ENCODE assay signal across 14 cellular contexts in the genomic region with DNA sequence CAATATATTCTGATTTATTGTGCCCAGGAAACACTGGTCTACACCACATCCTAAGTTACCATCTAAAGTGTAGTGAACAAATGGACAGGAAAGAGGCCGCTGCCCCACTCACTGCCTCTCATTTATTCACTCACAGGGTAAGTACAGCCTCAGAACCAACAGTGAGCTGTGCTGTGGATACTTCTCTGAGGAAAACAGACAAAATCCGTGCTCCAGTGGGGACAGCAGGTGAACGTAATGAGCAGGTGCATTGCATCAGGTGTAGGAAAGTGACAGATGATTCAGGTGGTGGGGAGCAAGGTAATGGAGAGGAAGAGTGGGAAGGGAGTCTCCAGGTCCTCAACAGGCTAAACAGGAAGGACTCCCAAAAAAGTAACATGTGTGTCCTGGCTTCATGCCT. TPM values are rescaled to one million over a fixed set of nuclear protein-coding genes. Genes with fewer than 3 reads are reported as not detected.
"Had no signal": no experiment of that assay in that cellular context is flagged by ENCODE, and none has a peak within 500 bp of the region (broad histone marks: within the 10 kb centered on the region; RNA-seq: fewer than 3 reads in every experiment).

No MANE protein-coding gene starts in this region.

- H3K9me3 Mint-ChIP-seq: activated CD4-positive, alpha-beta memory T cell treated with anti-CD3 and anti-CD28 coated beads, Interleukin-2, amount 10 ng/mL, durations not matched to agents 7 days and 5 days; activated naive CD4-positive, alpha-beta T cell treated with anti-CD3 and anti-CD28 coated beads, Interleukin-2, amount 50 U/mL, for 72 hours; activated T-helper 2 cell treated with anti-CD3 and anti-CD28 coated beads, Interferon-gamma antibody, Interleukin-2, Interleukin-4, amounts not matched to agents 10 μg/mL and 5 μg/mL and 100 μg/mL, durations not matched to agents 14 hours and 24 hours and 36 hours; natural killer cell; stimulated activated memory B cell treated with anti-CD40 and anti-IgM and Interleukin-4, amounts not matched to agents 10 μg/mL and 1 μg/mL and 100 μg/mL, for 72 hours; T-cell had no signal

- DNase-seq: esophagus squamous epithelium had no signal

- H3K4me3 Mint-ChIP-seq: activated CD4-positive, alpha-beta memory T cell treated with anti-CD3 and anti-CD28 coated beads, Interleukin-2, amount 10 ng/mL, durations not matched to agents 7 days and 5 days; natural killer cell; stimulated activated memory B cell treated with anti-CD40 and anti-IgM and Interleukin-4, amounts not matched to agents 10 μg/mL and 1 μg/mL and 100 μg/mL, for 72 hours; T-cell had no signal

- H3K27ac Mint-ChIP-seq: activated CD4-positive, alpha-beta memory T cell treated with anti-CD3 and anti-CD28 coated beads, Interleukin-2, amount 10 ng/mL, durations not matched to agents 7 days and 5 days; activated T-helper 2 cell treated with anti-CD3 and anti-CD28 coated beads, Interferon-gamma antibody, Interleukin-2, Interleukin-4, amounts not matched to agents 10 μg/mL and 5 μg/mL and 100 μg/mL, durations not matched to agents 14 hours and 24 hours and 36 hours; stimulated activated memory B cell treated with anti-CD40 and anti-IgM and Interleukin-4, amounts not matched to agents 10 μg/mL and 1 μg/mL and 100 μg/mL, for 72 hours; T-cell had no signal

- H3K36me3 Mint-ChIP-seq: activated naive CD4-positive, alpha-beta T cell treated with anti-CD3 and anti-CD28 coated beads, Interleukin-2, amount 50 U/mL, for 72 hours; natural killer cell; stimulated activated memory B cell treated with anti-CD40 and anti-IgM and Interleukin-4, amounts not matched to agents 10 μg/mL and 1 μg/mL and 100 μg/mL, for 72 hours; T-cell had no signal

RNA-seq across cellular contexts. Expression of a gene that starts 8.4 kb away (rescaled TPM):
- total RNA-seq: skeletal muscle tissue had no signal

RNA-seq across cellular contexts. Expression of a gene that starts 10.5 kb away (rescaled TPM):
- total RNA-seq: activated CD4-positive, alpha-beta memory T cell treated with anti-CD3 and anti-CD28 coated beads, Interleukin-2, amount 10 ng/mL, durations not matched to agents 7 days and 5 days; activated naive CD4-positive, alpha-beta T cell treated with anti-CD3 and anti-CD28 coated beads, Interleukin-2, amount 50 U/mL, for 72 hours; activated T-helper 2 cell treated with anti-CD3 and anti-CD28 coated beads, Interferon-gamma antibody, Interleukin-2, Interleukin-4, amounts not matched to agents 10 μg/mL and 5 μg/mL and 100 μg/mL, durations not matched to agents 14 hours and 24 hours and 36 hours; body of pancreas; liver; skeletal muscle tissue; T-cell had no signal
- polyA plus RNA-seq: liver had no signal

RNA-seq across cellular contexts. Expression of a gene that starts 30.3 kb away (rescaled TPM):
- total RNA-seq: body of pancreas, colonic mucosa, skeletal muscle tissue had no signal

RNA-seq across cellular contexts. Expression of a gene that starts 35.5 kb away (rescaled TPM):
- total RNA-seq: activated CD4-positive, alpha-beta memory T cell treated with anti-CD3 and anti-CD28 coated beads, Interleukin-2, amount 10 ng/mL, durations not matched to agents 7 days and 5 days; activated T-helper 2 cell treated with anti-CD3 and anti-CD28 coated beads, Interferon-gamma antibody, Interleukin-2, Interleukin-4, amounts not matched to agents 10 μg/mL and 5 μg/mL and 100 μg/mL, durations not matched to agents 14 hours and 24 hours and 36 hours; body of pancreas; endothelial cell of umbilical vein; fibroblast of villous mesenchyme; glomerular endothelial cell; liver; natural killer cell; T-cell had no signal
- polyA plus RNA-seq: liver had no signal
